26 cellular contexts compared by ENCODE assay signal in genomic region chr13:62407871-62408270, GRCh38.
DNase-seq lines count a peak whose midpoint lies in the region; ATAC-seq, FAIRE-seq and TF ChIP-seq lines count a peak whose summit lies in the region.
"Had no signal": no experiment of that assay in that cellular context is flagged by ENCODE, and none has a peak within 500 bp of the region (broad histone marks: within the 10 kb centered on the region; RNA-seq: fewer than 3 reads in every experiment).

No MANE protein-coding gene starts in this region.

- intact Hi-C loops in IMR-90 (cut with micrococcal nuclease): no loop called here

- H2BK120ac ChIP-seq in IMR-90 (ENCODE audit: low read depth, low read length) (no peak overlapping the region), H1 (replicated peaks; ENCODE audit: low read depth, low read length) (no peak overlapping the region)

- H4K91ac ChIP-seq in IMR-90 (ENCODE audit: insufficient read depth, low read depth, low read length) (no peak overlapping the region), H1 (replicated peaks; ENCODE audit: insufficient read length, low read length) (no peak overlapping the region)

- H3K79me1 ChIP-seq in IMR-90 (ENCODE audit: low read depth in 1 of 2, low read length in 2 of 2): no peaks in the 10 kb centered on the region
- no peaks in the 10 kb centered on the region for H3K79me1 ChIP-seq in H1 (ENCODE audit: low read depth, low read length)

- H2AFZ ChIP-seq in IMR-90 (replicated peaks; ENCODE audit: low read length, poor library complexity): no peak overlapping the region
- no peak overlapping the region for H2AFZ ChIP-seq in H1 (ENCODE audit: low read length)

- BruUV-seq in IMR-90 (replicated peaks; lab: Mats Ljungman, UMichigan): no TSS peak

- TF ChIP-seq POLR2A in IMR-90 (IDR thresholded peaks at IDR 0.05; ENCODE audit: low read depth, low read length) (no peak), H1 (IDR thresholded peaks at IDR 0.05; ENCODE audit: control extremely low read depth in 1 of 2, low read depth in 2 of 2, low read length in 2 of 2) (no peak)

- ATAC-seq in IMR-90 (ENCODE audit: low read depth): no peak
- ATAC-seq: GM12878 had no signal

- no CpG with 5 or more reads among the region's 5 CpGs for WGBS in IMR-90 (ENCODE audit: extremely low coverage in 2 of 2, insufficient read length in 1 of 2), 2 experiments
- WGBS in H1 (ENCODE audit: extremely low coverage in 1 of 2, insufficient coverage in 1 of 2, insufficient read length in 1 of 2, insufficient replicate concordance in 2 of 2, low coverage in 1 of 2, low lambda C conversion rate in 2 of 2, missing lambda C conversion rate in 1 of 2), 2 experiments: 98% methylated on average over 5 of the region's 5 CpGs; no CpG with 5 or more reads in 1 of the 2 experiments

- H3K4me1 ChIP-seq in IMR-90 (ENCODE audit: control insufficient read depth, insufficient read depth, low read length) (no peaks in the 10 kb centered on the region), H1 (replicated peaks in 1 of 4; ENCODE audit: control insufficient read depth in 3 of 4, insufficient read depth in 4 of 4, low read length in 3 of 4) (no peaks in the 10 kb centered on the region)
- H3K4me1 ChIP-seq: BE2C, BLaER1 had no signal

- H3K79me2 ChIP-seq in H1 (ENCODE audit: control insufficient read depth in 1 of 2, insufficient read depth in 2 of 2, low read length in 2 of 2): no peaks in the 10 kb centered on the region

- H3K27ac ChIP-seq in IMR-90 (ENCODE audit: insufficient read depth, low read length) (no peak overlapping the region), H1 (ENCODE audit: low read depth, low read length) (no peak overlapping the region)
- H3K27ac ChIP-seq: BLaER1 had no signal

- TF ChIP-seq CTCF in IMR-90 (conservative IDR thresholded peaks at IDR 0.05; ENCODE audit: low read depth, low read length) (no peak), H1 (IDR thresholded peaks at IDR 0.05; ENCODE audit: control extremely low read depth in 1 of 3, insufficient read depth in 1 of 3, low read depth in 1 of 3, low read length in 3 of 3) (no peak), GM13977 (IDR thresholded peaks at IDR 0.05; ENCODE audit: extremely low read depth, insufficient read depth, missing control alignments) (no peak)

- H3K36me3 ChIP-seq in IMR-90 (ENCODE audit: control insufficient read depth, insufficient read depth, low read length): no peaks in the 10 kb centered on the region
- no peaks in the 10 kb centered on the region for H3K36me3 ChIP-seq in H1 (ENCODE audit: control insufficient read depth in 2 of 4, insufficient read depth in 4 of 4, low read length in 3 of 4)
- H3K36me3 ChIP-seq: BE2C, BLaER1 had no signal

- TF ChIP-seq RAD21 in IMR-90 (IDR thresholded peaks at IDR 0.05; ENCODE audit: low read length) (no peak), Ishikawa (IDR thresholded peaks at IDR 0.05; ENCODE audit: low read depth) (no peak), H1 (IDR thresholded peaks at IDR 0.05 in 1 of 2, conservative IDR thresholded peaks at IDR 0.05 in 1 of 2; ENCODE audit: low read depth in 2 of 2, low read length in 2 of 2) (no peak)

- H3K4me2 ChIP-seq in IMR-90 (ENCODE audit: low read depth, low read length) (no peak overlapping the region), H1 (ENCODE audit: insufficient read depth in 1 of 2, low read depth in 2 of 2, low read length in 2 of 2) (no peak overlapping the region)
- H3K4me2 ChIP-seq: BLaER1 had no signal

- H4K5ac ChIP-seq in IMR-90 (ENCODE audit: low read depth, low read length): no peak overlapping the region
- no peak overlapping the region for H4K5ac ChIP-seq in H1 (ENCODE audit: insufficient read length, low read depth, low read length)

- dilution Hi-C loops in IMR-90 (cut with HindIII; ENCODE audit: low sequenced_read_pairs, unreplicated experiment): no loop called here

- H3K9me1 ChIP-seq in IMR-90 (ENCODE audit: insufficient read depth, low read length): no peaks in the 10 kb centered on the region

- H3K18ac ChIP-seq in IMR-90 (ENCODE audit: low read depth, low read length) (no peak overlapping the region), H1 (ENCODE audit: extremely low read depth, low read length) (no peak overlapping the region)

- no peak for DNase-seq in IMR-90
- no peak for DNase-seq in H1 (ENCODE audit: low read depth in 1 of 2, low spot score in 2 of 2)
- DNase-seq in occipital lobe (lab: John Stamatoyannopoulos, UW): no peak
- no peak for DNase-seq in GM13977 (ENCODE audit: low spot score)
- DNase-seq in putamen (ENCODE audit: low spot score): no peak
- DNase-seq: 8988T; ACHN; BE2C; C1 segment of cervical spinal cord; CD4-positive, alpha-beta memory T cell; CD4-positive, CD25-positive, alpha-beta regulatory T cell; CD8-positive, alpha-beta memory T cell; COR-L47; DMS 273 treated with DMSO at 0.1 percent for 48 hours; DMS153; DMS53; DMS79; DND-41; EL; GDM1 had no signal

- POLR2A ChIA-PET in IMR-90 (lab: Charles Lee; ENCODE audit: unreplicated experiment): no interaction called here
- POLR2A ChIA-PET in H1 (lab: Charles Lee; ENCODE audit: partially characterized antibody): no interaction called here

- H3K56ac ChIP-seq in IMR-90 (ENCODE audit: extremely low read depth, insufficient read depth, low read length) (no peak overlapping the region), H1 (replicated peaks; ENCODE audit: insufficient read length, low read depth, low read length) (no peak overlapping the region)

- in situ Hi-C loops in IMR-90 (cut with MboI; ENCODE audit: low sequenced_read_pairs): no loop called here
- in situ Hi-C loops in GM13977 (cut with MboI; ENCODE audit: low pct_unique_long_range_greater_than_20kb, low sequenced_read_pairs, unreplicated experiment): no loop called here

- no peak overlapping the region for H3K9ac ChIP-seq in IMR-90 (ENCODE audit: low read depth, low read length)
- no peak overlapping the region for H3K9ac ChIP-seq in H1 (replicated peaks in 1 of 4; ENCODE audit: extremely low read depth in 1 of 4, low read depth in 3 of 4, low read length in 3 of 4)
- H3K9ac ChIP-seq: BLaER1 had no signal

- H3K4ac ChIP-seq in IMR-90 (ENCODE audit: low read depth, low read length): no peak overlapping the region
- no peak overlapping the region for H3K4ac ChIP-seq in H1 (replicated peaks; ENCODE audit: insufficient read length, low read depth, low read length)

- H4K8ac ChIP-seq in IMR-90 (ENCODE audit: low read depth in 2 of 2, low read length in 2 of 2) (no peak overlapping the region), H1 (ENCODE audit: extremely low read depth, insufficient read depth, low read length) (no peak overlapping the region)

- H3K9me3 ChIP-seq in IMR-90 (ENCODE audit: control insufficient read depth, insufficient read depth, low read length): no peaks in the 10 kb centered on the region
- peaks cover 0 to 3% of the 10 kb centered on the region in 2 experiments; a peak in 1 of 4 replicates for H3K9me3 ChIP-seq in H1 (ENCODE audit: insufficient read depth in 2 of 2, low read depth in 1 of 2, low read length in 1 of 2)
- H3K9me3 ChIP-seq: BE2C, BLaER1 had no signal

- H3K23ac ChIP-seq in IMR-90 (ENCODE audit: low read depth, low read length) (no peak overlapping the region), H1 (ENCODE audit: insufficient read length) (no peak overlapping the region)

- CTCF ChIA-PET in IMR-90 (lab: Yijun Ruan, JAX): no interaction called here
- CTCF ChIA-PET in H1 (lab: Charles Lee; ENCODE audit: partially characterized antibody): no interaction called here

- H2BK20ac ChIP-seq in IMR-90 (ENCODE audit: low read depth, low read length) (no peak overlapping the region), H1 (ENCODE audit: low read length) (no peak overlapping the region)

- H2BK5ac ChIP-seq in IMR-90 (ENCODE audit: low read depth, low read length, poor library complexity, severe bottlenecking) (no peak overlapping the region), H1 (ENCODE audit: low read depth, low read length) (no peak overlapping the region)

- H3K27me3 ChIP-seq in IMR-90 (ENCODE audit: control insufficient read depth, insufficient read depth, low read length) (no peaks in the 10 kb centered on the region), H1 (replicated peaks in 1 of 4; ENCODE audit: control insufficient read depth in 3 of 4, extremely low read depth in 1 of 4, insufficient read depth in 3 of 4, low read length in 3 of 4) (no peaks in the 10 kb centered on the region)
- H3K27me3 ChIP-seq: BE2C, BLaER1 had no signal

- no peak overlapping the region for H2AK5ac ChIP-seq in IMR-90 (ENCODE audit: low read depth, low read length)
- H2AK5ac ChIP-seq in H1 (ENCODE audit: low read depth, low read length): no peak overlapping the region

- TF ChIP-seq EP300 in Ishikawa (IDR thresholded peaks at IDR 0.05; ENCODE audit: borderline replicate concordance) (no peak), H1 (IDR thresholded peaks at IDR 0.05; ENCODE audit: borderline replicate concordance in 1 of 2, low read depth in 2 of 2, low read length in 2 of 2) (no peak)

- FAIRE-seq in H1 (lab: Jason Lieb, UNC): no peak
- FAIRE-seq: A204.1, GM12878, GM12892, GM19239 had no signal

- H3K4me3 ChIP-seq in IMR-90 (ENCODE audit: insufficient read depth, low read depth, low read length) (no peak overlapping the region), H1 (ENCODE audit: extremely low read depth in 1 of 4, insufficient read depth in 2 of 4, low read depth in 3 of 4, low read length in 4 of 4) (no peak overlapping the region)
- H3K4me3 ChIP-seq: BLaER1, GM12878 had no signal

- no peak overlapping the region for H3K14ac ChIP-seq in IMR-90 (replicated peaks; ENCODE audit: low read depth, low read length)
- H3K14ac ChIP-seq in H1 (ENCODE audit: insufficient read length): no peak overlapping the region

- no peak overlapping the region for H2AK9ac ChIP-seq in IMR-90 (replicated peaks; ENCODE audit: low read depth, low read length, poor library complexity)

- H2BK15ac ChIP-seq in IMR-90 (ENCODE audit: low read depth, low read length): no peak overlapping the region
- no peak overlapping the region for H2BK15ac ChIP-seq in H1 (ENCODE audit: low read length)

- H4K20me1 ChIP-seq in IMR-90 (ENCODE audit: insufficient read depth, low read length) (no peaks in the 10 kb centered on the region), H1 (replicated peaks in 1 of 2; ENCODE audit: control insufficient read depth in 1 of 2, insufficient read depth in 2 of 2, low read length in 2 of 2) (no peaks in the 10 kb centered on the region)
- H4K20me1 ChIP-seq: BLaER1 had no signal

- H3K23me2 ChIP-seq in H1 (ENCODE audit: low read depth, low read length): no peaks in the 10 kb centered on the region

- H2BK12ac ChIP-seq in H1 (ENCODE audit: low read depth, low read length): no peak overlapping the region

TF ChIP-seq in IMR-90, 13 proteins besides CTCF, POLR2A, EP300 and RAD21:
- TF ChIP-seq CEBPB (IDR thresholded peaks at IDR 0.05; ENCODE audit: low read depth, low read length) (peak; percentile 83), MAFK (IDR thresholded peaks at IDR 0.05; ENCODE audit: low read depth, low read length) (no peak)
TF ChIP-seq in IMR-90: peak in this region for 1.

TF ChIP-seq in Ishikawa, 13 proteins besides CTCF, POLR2A, EP300 and RAD21 (continues in another document):
- TF ChIP-seq YY1 (IDR thresholded peaks at IDR 0.05; ENCODE audit: low read depth): no peak
- TF ChIP-seq CEBPB (IDR thresholded peaks at IDR 0.05): 0 out of 2 replicates have a peak, but pooled peaks have one; percentile 33
- no peak for TF ChIP-seq NFIC (IDR thresholded peaks at IDR 0.05)
